11 cellular contexts compared by ENCODE assay signal in genomic region chr7:98266840-98267239, GRCh38. TPM values are rescaled to one million over a fixed set of nuclear protein-coding genes. Genes with fewer than 3 reads are reported as not detected.
DNase-seq lines count a peak whose midpoint lies in the region; ATAC-seq, FAIRE-seq and TF ChIP-seq lines count a peak whose summit lies in the region.
"Had no signal": no experiment of that assay in that cellular context is flagged by ENCODE, and none has a peak within 500 bp of the region (broad histone marks: within the 10 kb centered on the region; RNA-seq: fewer than 3 reads in every experiment).

No MANE protein-coding gene starts in this region.

- no peak overlapping the region for H3K4me3 Mint-ChIP-seq in activated B cell treated with CpG ODN at 0.5 μM for 24 hours

- no peak overlapping the region for H3K27ac Mint-ChIP-seq in activated B cell treated with CpG ODN at 0.5 μM for 24 hours

- FAIRE-seq in A549 (lab: Jason Lieb, UNC) = no peak

- no peak overlapping the region for H3K4me2 ChIP-seq in A549

- intact Hi-C loops in activated B cell treated with CpG ODN at 0.5 μM for 24 hours (cut with micrococcal nuclease) (loop anchor here (2.0 kb wide), 1 partner anchor 16 kb away; no protein-coding TSS in a partner anchor), left colon (cut with DNase I, micrococcal nuclease) (no loop called here)

- no peaks in the 10 kb centered on the region for H3K4me1 Mint-ChIP-seq in activated B cell treated with CpG ODN at 0.5 μM for 24 hours

- H3K27me3 Mint-ChIP-seq in activated B cell treated with CpG ODN at 0.5 μM for 24 hours = no peaks in the 10 kb centered on the region

- peak; percentile 61 to 62; a peak in 4 of 6 replicates for ATAC-seq in A549
- ATAC-seq in activated B cell treated with CpG ODN at 0.5 μM for 24 hours (ENCODE audit: low read depth) = peak; percentile 28
- peak; percentile 63 for ATAC-seq in left colon

- 76% methylated on average over 2 of the region's 2 CpGs for WGBS in A549 (ENCODE audit: missing lambda C conversion rate)
- WGBS in suprapubic skin = 67% methylated on average over 2 of the region's 2 CpGs

- H3K4me1 ChIP-seq in A549 (peaks cover 6% of the 10 kb centered on the region; the same call in 2 of the 3 replicates), suprapubic skin (no peaks in the 10 kb centered on the region)
- H3K4me1 ChIP-seq: thyroid gland had no signal

- H3K4me3 ChIP-seq in A549 (no peak overlapping the region), suprapubic skin (no peak overlapping the region)
- H3K4me3 ChIP-seq: thyroid gland had no signal

- no peaks in the 10 kb centered on the region for H3K9me3 ChIP-seq in A549
- H3K9me3 ChIP-seq in suprapubic skin = no peaks in the 10 kb centered on the region
- H3K9me3 ChIP-seq: thyroid gland had no signal

- TF ChIP-seq RAD21 in A549 (conservative IDR thresholded peaks at IDR 0.05 in 1 of 2, IDR thresholded peaks at IDR 0.05 in 1 of 2) = peak; percentile 26 to 37; a peak in 2 of 5 replicates

- TF ChIP-seq POLR2A in A549 (IDR thresholded peaks at IDR 0.05; ENCODE audit: low read length) (no peak), suprapubic skin (IDR thresholded peaks at IDR 0.05) (no peak)

- DNase-seq in A549 (ENCODE audit: low read depth in 1 of 2, low spot score in 1 of 2) (no peak), activated B cell treated with CpG ODN at 0.5 μM for 24 hours (no peak), left colon (no peak), NCI-H1436 treated with DMSO at 0.1 percent for 48 hours (lab: John Stamatoyannopoulos, UW) (no peak), HCEC 1CT (no peak), suprapubic skin (ENCODE audit: low spot score in 2 of 2) (no peak)
- no peak for DNase-seq in stimulated activated CD4-positive, alpha-beta T cell treated with anti-CD3 and anti-CD28 coated beads, Interleukin-4, amount 100 ng/mL, for 4 hours
- DNase-seq: activated gamma-delta T cell, DMS153, thyroid gland had no signal

- H3K36me3 ChIP-seq in suprapubic skin = peaks cover 7% of the 10 kb centered on the region
- H3K36me3 ChIP-seq: thyroid gland had no signal

- H3K36me3 Mint-ChIP-seq in activated B cell treated with CpG ODN at 0.5 μM for 24 hours (ENCODE audit: low read depth) = peaks cover 5% of the 10 kb centered on the region

- H3K27ac ChIP-seq in A549 = no peak overlapping the region
- no peak overlapping the region for H3K27ac ChIP-seq in suprapubic skin
- H3K27ac ChIP-seq: thyroid gland had no signal

- CTCF ChIA-PET in A549 (lab: Yijun Ruan, JAX) (interaction anchor here (0.6 to 1.5 kb wide), 8 partner anchors 9 to 126 kb away, joined by 3 to 10 read pairs (median 4); no protein-coding TSS in a partner anchor), activated B cell treated with CpG ODN at 0.5 μM for 24 hours (lab: Charles Lee) (interaction anchor here (2.2 kb wide), 1 partner anchor 135 kb away, joined by 9 read pairs; the partner anchor contains the start of gene BAIAP2L1)

- POLR2A ChIA-PET in A549 (lab: Yijun Ruan, JAX) (interaction anchor here (1.4 to 1.7 kb wide), 2 partner anchors 14 to 33 kb away, joined by 3 to 6 read pairs; partner anchors contain the start of gene BRI3), activated B cell treated with CpG ODN at 0.5 μM for 24 hours (lab: Charles Lee) (no interaction called here)

- peak; percentile 48 for TF ChIP-seq CTCF in A549 (IDR thresholded peaks at IDR 0.05)
- TF ChIP-seq CTCF in GM12874 (IDR thresholded peaks at IDR 0.05; ENCODE audit: insufficient read depth, low read depth, low read length) = peak; percentile 19; the same call in 1 of the 2 replicates
- TF ChIP-seq CTCF in activated B cell treated with CpG ODN at 0.5 μM for 24 hours (IDR thresholded peaks at IDR 0.05) = no peak
- TF ChIP-seq CTCF in suprapubic skin (IDR thresholded peaks at IDR 0.05) = no peak

- no peaks in the 10 kb centered on the region for H3K27me3 ChIP-seq in suprapubic skin
- H3K27me3 ChIP-seq: thyroid gland had no signal

- TF ChIP-seq EP300 in A549 (IDR thresholded peaks at IDR 0.05) (no peak), suprapubic skin (IDR thresholded peaks at IDR 0.05) (no peak)

- peaks cover 2% of the 10 kb centered on the region for H3K9me3 Mint-ChIP-seq in activated B cell treated with CpG ODN at 0.5 μM for 24 hours

TF ChIP-seq in A549, 52 proteins besides CTCF, POLR2A, EP300 and RAD21:
- peak; percentile 29; the same call in 1 of the 3 replicates for TF ChIP-seq SMC3 (IDR thresholded peaks at IDR 0.05)
- TF ChIP-seq CBX2 (IDR thresholded peaks at IDR 0.05; ENCODE audit: borderline replicate concordance, low read depth) = no peak
- TF ChIP-seq CEBPB (IDR thresholded peaks at IDR 0.05) = peak in 1 of 2 experiments; percentile 59; a peak in 2 of 4 replicates

RNA-seq across cellular contexts. Expression of gene BRI3, which starts 14.6 kb away (rescaled TPM):
- polyA plus RNA-seq in A549 (2011; rRNA removed) (61.0 and 68.3 TPM in 2 replicates), A549 (2017; fragmentation: RNase III; extraction: RNeasy Plus Mini Kit Qiagen cat#74134 plus additional on column Dnase treatment) (60.8 to 73.0 TPM (median 61.5 TPM) in 3 replicates)
- polyA plus RNA-seq in A549 (2012; cell fraction: cytosol; rRNA removed) = 67.0 and 79.0 TPM in 2 replicates
- 29.3 and 35.6 TPM in 2 replicates for polyA plus RNA-seq in A549 (2012; cell fraction: nucleus; rRNA removed)
- polyA minus RNA-seq in A549 (2011; rRNA and poly(A)+ RNA removed) = 49.2 and 51.8 TPM in 2 replicates
- total RNA-seq in activated B cell treated with CpG ODN at 0.5 μM for 24 hours (53.7 and 55.9 TPM in 2 replicates), left colon (100 to 1,000 TPM; 193 to 210 TPM), suprapubic skin (10 to 100 TPM; 36.4 to 52.9 (median 45.2) TPM)

RNA-seq across cellular contexts. Expression of gene TECPR1, which starts 14.8 kb away (rescaled TPM):
- polyA plus RNA-seq in A549 (2011; rRNA removed) (2.5 TPM in 2 replicates), A549 (2017; fragmentation: RNase III; extraction: RNeasy Plus Mini Kit Qiagen cat#74134 plus additional on column Dnase treatment) (8.4 to 11.2 TPM (median 11.1 TPM) in 3 replicates)
- polyA plus RNA-seq in A549 (2012; cell fraction: cytosol; rRNA removed) = 2.8 and 3.8 TPM in 2 replicates
- 14.1 and 21.5 TPM in 2 replicates for polyA plus RNA-seq in A549 (2012; cell fraction: nucleus; rRNA removed)
- polyA minus RNA-seq in A549 (2011; rRNA and poly(A)+ RNA removed) = 2.9 and 4.4 TPM in 2 replicates
- total RNA-seq in activated B cell treated with CpG ODN at 0.5 μM for 24 hours (24.6 and 34.5 TPM in 2 replicates), left colon (10 to 100 TPM; 39.7 to 45.2 TPM), suprapubic skin (10 to 100 TPM; 15.3 to 20.9 (median 16.5) TPM)

RNA-seq across cellular contexts. Expression of gene BHLHA15, which starts 55.6 kb away (rescaled TPM):
- polyA plus RNA-seq in A549 (2011; rRNA removed) = 0.15 and 0.30 TPM in 2 replicates
- 0.10 TPM in 1 of 2 replicates, not detected in the other for polyA plus RNA-seq in A549 (2012; cell fraction: cytosol; rRNA removed)
- polyA plus RNA-seq in A549 (2012; cell fraction: nucleus; rRNA removed) = 0.23 and 0.24 TPM in 2 replicates
- 0.23 to 0.34 TPM in 2 of 3 replicates, not detected in the other for polyA plus RNA-seq in A549 (2017; fragmentation: RNase III; extraction: RNeasy Plus Mini Kit Qiagen cat#74134 plus additional on column Dnase treatment)
- 0.39 and 0.45 TPM in 2 replicates for polyA minus RNA-seq in A549 (2011; rRNA and poly(A)+ RNA removed)
- total RNA-seq in activated B cell treated with CpG ODN at 0.5 μM for 24 hours = 0.35 TPM in 1 of 2 replicates, not detected in the other
- 1 to 10 TPM; 1.0 to 3.3 TPM for total RNA-seq in left colon
- total RNA-seq in suprapubic skin = 1 to 10 TPM; 1.2 to 7.8 (median 4.4) TPM

Comparison
In these comparisons a context has a peak if more than half of its experiments do, and no peak if none do; other contexts are left out.
1. CTCF ChIP-seq: peak in A549 (single experiment) and GM12874 (single experiment); none in activated B cell treated with CpG ODN at 0.5 μM for 24 hours (single experiment) and suprapubic skin (0 of 2).
2. Peak in every context shown above with its lines, with median percentiles within 50 percentile points of each other: ATAC-seq.